In the genomic region with DNA sequence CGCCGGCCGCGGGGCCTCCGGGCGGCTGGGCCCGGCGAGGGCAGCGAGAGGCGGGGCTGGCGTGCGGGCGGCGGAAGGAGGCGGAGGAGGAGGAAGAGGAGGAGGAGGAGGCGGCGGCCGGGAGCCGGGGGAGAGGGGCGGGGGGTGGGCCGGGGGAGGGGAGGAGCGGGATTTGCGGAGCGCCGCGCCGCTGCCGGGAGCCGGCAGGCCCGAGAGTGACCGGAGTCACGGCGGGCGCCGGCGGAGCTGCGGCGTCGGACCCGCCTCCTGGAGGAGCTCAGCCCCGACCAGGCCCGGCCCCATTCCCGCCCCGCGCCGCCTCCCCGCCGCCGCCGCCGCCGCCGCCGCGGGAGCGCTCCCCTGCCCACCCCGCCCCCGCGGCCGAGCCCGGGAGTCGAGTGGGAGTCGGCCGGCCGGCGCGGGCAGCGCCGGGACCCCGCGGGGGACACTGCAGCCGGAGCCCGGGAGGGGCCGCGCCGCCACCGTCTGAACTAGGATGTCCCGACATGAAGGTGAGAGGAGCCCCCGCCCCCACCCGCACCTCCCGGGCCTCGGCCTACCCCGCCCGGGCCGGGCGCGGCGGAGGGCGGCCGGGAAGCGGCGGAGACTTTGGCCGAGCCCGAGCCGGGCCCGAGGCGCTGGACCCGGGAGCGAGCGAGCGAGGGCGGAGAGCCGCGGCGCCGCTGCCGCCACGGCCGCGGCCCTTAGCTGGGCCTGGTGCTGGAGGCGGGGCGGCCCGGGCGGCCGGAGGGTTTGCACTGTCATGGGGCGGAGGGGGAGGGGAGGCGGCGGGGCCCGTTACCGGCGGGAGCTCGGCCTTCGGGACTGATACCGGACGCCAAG, we compare ENCODE assay signal across 8 cellular contexts. TPM values are rescaled to one million over a fixed set of nuclear protein-coding genes. Genes with fewer than 3 reads are reported as not detected.
DNase-seq lines count a peak whose midpoint lies in the region; ATAC-seq and TF ChIP-seq lines count a peak whose summit lies in the region.

TSS of gene KCMF1 (plus strand) at position 206 of the 843 bp plus-strand sequence. CDS start at position 497, 291 bp downstream.

- TF ChIP-seq CTCF in heart left ventricle (IDR thresholded peaks at IDR 0.05) = no peak
- TF ChIP-seq CTCF in transverse colon (IDR thresholded peaks at IDR 0.05) = no peak

- H3K4me3 Mint-ChIP-seq in IgD-negative memory B cell = peak within 1 kb of the TSS; percentile 91 to 99 (median 99)
- peak within 1 kb of the TSS; percentile 100 for H3K4me3 Mint-ChIP-seq in T-helper 1 cell treated with Interleukin-12 subunit alpha and Interleukin-12 subunit beta and Interleukin-4 antibody, amounts not matched to agents 30 μg/mL and 1 μg/mL, for 36 hours

- H3K27me3 ChIP-seq in heart left ventricle (no peaks in the 10 kb centered on the region), transverse colon (no peaks in the 10 kb centered on the region)

- no peaks in the 10 kb centered on the region for H3K27me3 Mint-ChIP-seq in IgD-negative memory B cell
- H3K27me3 Mint-ChIP-seq in T-helper 1 cell treated with Interleukin-12 subunit alpha and Interleukin-12 subunit beta and Interleukin-4 antibody, amounts not matched to agents 30 μg/mL and 1 μg/mL, for 36 hours (ENCODE audit: low read depth) = no peaks in the 10 kb centered on the region

- H3K9me3 ChIP-seq in heart left ventricle = no peaks in the 10 kb centered on the region
- H3K9me3 ChIP-seq in transverse colon = no peaks in the 10 kb centered on the region

- intact Hi-C loops in heart left ventricle (cut with DNase I) = loop anchor here in 4 of 10 donors (2.0 to 5.0 kb wide), 3 partner anchors 41 to 66 kb away; partner anchors contain the start of gene TMSB10 (in 1 of the 4)
- intact Hi-C loops in transverse colon (cut with DNase I; ENCODE audit: low total_unique reads) = no loop called here

- peak within 1 kb of the TSS; percentile 100 for H3K27ac ChIP-seq in adipose tissue (ENCODE audit: low read depth, low read length)
- peak within 1 kb of the TSS; percentile 92 to 98 (median 96) for H3K27ac ChIP-seq in heart left ventricle
- peak within 1 kb of the TSS; percentile 97 to 99 (median 98) for H3K27ac ChIP-seq in transverse colon

- in situ Hi-C loops in transverse colon (cut with MboI; ENCODE audit: low pct_ligation_motif_present in 1 of 4, low pct_unique_long_range_greater_than_20kb in 1 of 4, low sequenced_read_pairs in 3 of 4) = no loop called here

- peak within 1 kb of the TSS; percentile 97 to 99 (median 99) for H3K27ac Mint-ChIP-seq in IgD-negative memory B cell
- peak within 1 kb of the TSS; percentile 100 for H3K27ac Mint-ChIP-seq in T-helper 1 cell treated with Interleukin-12 subunit alpha and Interleukin-12 subunit beta and Interleukin-4 antibody, amounts not matched to agents 30 μg/mL and 1 μg/mL, for 36 hours

- 0 to 1% (median 0%) methylated on average over 36 to 114 of the region's 125 CpGs for WGBS in adipose tissue, 3 donors
- WGBS in heart left ventricle, 4 donors = 0 to 1% (median 0%) methylated on average over 16 to 123 of the region's 125 CpGs
- WGBS in transverse colon (ENCODE audit: low coverage in 1 of 2), 2 donors = 3% methylated on average over 20 of the region's 125 CpGs; no CpG with 5 or more reads in 1 of the 2 donors

- DNase-seq in Daoy (ENCODE audit: low read depth) = peak; percentile 81
- DNase-seq in heart left ventricle = peak; percentile 83 to 93 (median 87)
- DNase-seq in pons (ENCODE audit: low spot score) = peak; percentile 29
- peak; percentile 83 for DNase-seq in transverse colon

- H3K36me3 ChIP-seq in heart left ventricle (peaks cover 0 to 9% (median 3%) of the 10 kb centered on the region in 9 donors), transverse colon (no peaks in the 10 kb centered on the region)

- H3K36me3 Mint-ChIP-seq in IgD-negative memory B cell = peaks cover 2% of the 10 kb centered on the region
- H3K36me3 Mint-ChIP-seq in T-helper 1 cell treated with Interleukin-12 subunit alpha and Interleukin-12 subunit beta and Interleukin-4 antibody, amounts not matched to agents 30 μg/mL and 1 μg/mL, for 36 hours (ENCODE audit: low read depth) = peaks cover 25% of the 10 kb centered on the region

- ATAC-seq in GM21528 (IDR thresholded peaks at IDR 0.05; ENCODE audit: low FRiP score, unreplicated experiment) (peak; percentile 49), heart left ventricle (peak; percentile 59 to 80 (median 78))

- peaks cover 6 to 70% (median 40%) of the 10 kb centered on the region in 12 donors for H3K4me1 ChIP-seq in heart left ventricle
- peaks cover 34 to 58% (median 40%) of the 10 kb centered on the region in 4 donors for H3K4me1 ChIP-seq in transverse colon

- no peak for TF ChIP-seq POLR2A in heart left ventricle (IDR thresholded peaks at IDR 0.05)
- no peak for TF ChIP-seq POLR2A in transverse colon (IDR thresholded peaks at IDR 0.05)

- peaks cover 0 to 2% (median 0%) of the 10 kb centered on the region in 3 donors for H3K9me3 Mint-ChIP-seq in IgD-negative memory B cell
- H3K9me3 Mint-ChIP-seq in T-helper 1 cell treated with Interleukin-12 subunit alpha and Interleukin-12 subunit beta and Interleukin-4 antibody, amounts not matched to agents 30 μg/mL and 1 μg/mL, for 36 hours = no peaks in the 10 kb centered on the region

- TF ChIP-seq EP300 in transverse colon (IDR thresholded peaks at IDR 0.05; ENCODE audit: low read depth) = no peak

- H3K4me3 ChIP-seq in heart left ventricle (peak within 1 kb of the TSS; percentile 74 to 98 (median 90)), transverse colon (peak within 1 kb of the TSS; percentile 81 to 98 (median 94))

- peaks cover 30 to 42% (median 40%) of the 10 kb centered on the region in 3 donors for H3K4me1 Mint-ChIP-seq in IgD-negative memory B cell
- H3K4me1 Mint-ChIP-seq in T-helper 1 cell treated with Interleukin-12 subunit alpha and Interleukin-12 subunit beta and Interleukin-4 antibody, amounts not matched to agents 30 μg/mL and 1 μg/mL, for 36 hours (ENCODE audit: low read depth) = peaks cover 36% of the 10 kb centered on the region

RNA-seq across cellular contexts. Expression of gene KCMF1, which starts in this region (rescaled TPM):
- 23.8 and 71.5 TPM in 2 replicates for total RNA-seq in Daoy (2014; rRNA removed; shearing (Covaris generic))
- polyA plus RNA-seq in IgD-negative memory B cell = 17.6 TPM
- polyA plus RNA-seq in adipose tissue = 10 to 100 TPM; 27.6 to 69.2 (median 47.8) TPM
- 100 to 1,000 TPM in 1 of 9 donors, 10 to 100 TPM in 8; 58.9 to 104 (median 85.2) TPM for total RNA-seq in heart left ventricle
- 10 to 100 TPM; 10.9 to 59.9 TPM for polyA plus RNA-seq in heart left ventricle
- 10 to 100 TPM; 41.5 to 97.3 (median 55.5) TPM for total RNA-seq in transverse colon

Comparison
In these comparisons a context has a peak if more than half of its experiments do, and no peak if none do; other contexts are left out.
1. Peak in every context shown above with its lines: DNase-seq, ATAC-seq, H3K4me3 ChIP-seq and H3K27ac ChIP-seq.
2. DNase-seq: peak in every context shown above with its lines; median percentile 87 in heart left ventricle; 83 in transverse colon; 81 in Daoy; 29 in pons.